Comparison of ENCODE assay signal across 1 cellular context in the genomic region with DNA sequence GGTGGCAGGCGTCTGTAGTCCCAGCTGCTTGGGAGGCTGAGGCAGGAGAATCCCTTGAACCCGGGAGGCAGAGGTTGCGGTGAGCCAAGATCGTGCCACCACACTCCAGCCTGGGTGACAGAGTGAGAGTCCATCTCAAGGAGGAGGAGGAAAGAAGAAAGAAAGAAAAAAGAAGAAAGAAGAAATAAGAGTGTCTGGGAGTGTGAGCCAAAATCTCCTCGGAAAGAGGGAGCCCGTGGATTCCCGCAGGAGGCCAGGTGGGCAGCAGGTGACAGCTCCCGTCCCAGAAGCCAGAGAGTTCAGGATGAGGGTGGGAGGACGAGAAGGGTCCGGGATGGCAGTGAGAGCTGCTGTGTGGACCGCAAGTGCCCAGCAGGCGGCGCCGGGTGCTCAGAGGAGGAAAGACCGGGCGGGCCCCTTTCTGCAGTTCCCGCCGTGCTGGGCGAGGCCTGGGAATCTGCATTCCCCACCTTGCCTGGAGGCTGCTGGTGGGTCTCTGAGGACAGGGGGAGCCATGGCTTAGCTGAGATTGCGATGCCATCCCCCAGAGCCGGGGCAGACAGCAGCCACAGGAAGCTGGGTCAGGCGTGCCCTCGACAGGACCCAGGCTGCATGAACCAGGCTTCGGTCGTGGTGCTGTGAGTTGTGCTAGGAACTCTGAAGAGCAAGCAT.
A peak's percentile ranks its signal among the peaks of the same experiment; 100 is the strongest.
TF ChIP-seq lines count a peak whose summit lies in the region.

No MANE protein-coding gene starts in this region.

TF ChIP-seq in HepG2, 621 proteins besides CTCF, POLR2A, EP300 and RAD21 (continued from another document and continues in another):
- TF ChIP-seq, protein P1, sequence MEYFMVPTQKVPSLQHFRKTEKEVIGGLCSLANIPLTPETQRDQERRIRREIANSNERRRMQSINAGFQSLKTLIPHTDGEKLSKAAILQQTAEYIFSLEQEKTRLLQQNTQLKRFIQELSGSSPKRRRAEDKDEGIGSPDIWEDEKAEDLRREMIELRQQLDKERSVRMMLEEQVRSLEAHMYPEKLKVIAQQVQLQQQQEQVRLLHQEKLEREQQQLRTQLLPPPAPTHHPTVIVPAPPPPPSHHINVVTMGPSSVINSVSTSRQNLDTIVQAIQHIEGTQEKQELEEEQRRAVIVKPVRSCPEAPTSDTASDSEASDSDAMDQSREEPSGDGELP (IDR thresholded peaks at IDR 0.05; ENCODE audit: borderline replicate concordance, low read depth) = no peak
- TF ChIP-seq ZNF775 (CRISPR knock-in tag; IDR thresholded peaks at IDR 0.05; ENCODE audit: borderline replicate concordance) (no peak), ZNF296 (CRISPR knock-in tag; conservative IDR thresholded peaks at IDR 0.05) (no peak), SRSF1 (optimal IDR thresholded peaks at IDR 0.05; ENCODE audit: low read depth, low read length) (peak; percentile 34), JARID2 (CRISPR knock-in tag; IDR thresholded peaks at IDR 0.05; ENCODE audit: insufficient replicate concordance) (no peak), ZBTB7A (CRISPR knock-in tag; IDR thresholded peaks at IDR 0.05) (no peak), MEIS2 (CRISPR knock-in tag; IDR thresholded peaks at IDR 0.05) (0 out of 2 replicates have a peak, but pooled peaks have one; percentile 31), TEAD3 (CRISPR knock-in tag; optimal IDR thresholded peaks at IDR 0.05; ENCODE audit: borderline replicate concordance) (peak; percentile 29), PAF1 (CRISPR knock-in tag; IDR thresholded peaks at IDR 0.05) (no peak), ZNF292 (CRISPR knock-in tag; IDR thresholded peaks at IDR 0.05; ENCODE audit: borderline replicate concordance, low read depth) (no peak), RXRB (CRISPR knock-in tag; IDR thresholded peaks at IDR 0.05; ENCODE audit: borderline replicate concordance) (no peak), RBFOX2 (IDR thresholded peaks at IDR 0.05; ENCODE audit: low read depth, low read length) (no peak), SMC3 (IDR thresholded peaks at IDR 0.05; ENCODE audit: low read length) (peak; percentile 38; the same call in 1 of the 2 replicates), SMYD3 (CRISPR knock-in tag; IDR thresholded peaks at IDR 0.05) (no peak), POGZ (CRISPR knock-in tag; IDR thresholded peaks at IDR 0.05) (no peak), YEATS4 (CRISPR knock-in tag; IDR thresholded peaks at IDR 0.05; ENCODE audit: borderline replicate concordance) (no peak), HOXA3 (CRISPR knock-in tag; IDR thresholded peaks at IDR 0.05) (0 out of 2 replicates have a peak, but pooled peaks have one; percentile 14), MEF2D (CRISPR knock-in tag; IDR thresholded peaks at IDR 0.05) (no peak), ZNF44 (CRISPR knock-in tag; IDR thresholded peaks at IDR 0.05) (no peak), ZNF713 (CRISPR knock-in tag; IDR thresholded peaks at IDR 0.05) (no peak), ZNF234 (CRISPR knock-in tag; conservative IDR thresholded peaks at IDR 0.05) (no peak), KDM4B (CRISPR knock-in tag; IDR thresholded peaks at IDR 0.05) (no peak), HCFC1 (IDR thresholded peaks at IDR 0.05; ENCODE audit: low read depth, low read length) (no peak), ZNF570 (CRISPR knock-in tag; IDR thresholded peaks at IDR 0.05; ENCODE audit: borderline replicate concordance) (no peak), YY1 (IDR thresholded peaks at IDR 0.05; ENCODE audit: insufficient read depth, insufficient replicate concordance, low read depth, low read length) (peak; percentile 65), ZNF766 (CRISPR knock-in tag; IDR thresholded peaks at IDR 0.05; ENCODE audit: borderline replicate concordance) (no peak), POLR2AphosphoS5 (IDR thresholded peaks at IDR 0.05; ENCODE audit: low read depth, low read length) (no peak), ZNF350 (CRISPR knock-in tag; IDR thresholded peaks at IDR 0.05; ENCODE audit: borderline replicate concordance, low read depth) (no peak), ZNF282 (IDR thresholded peaks at IDR 0.05; ENCODE audit: partially characterized antibody) (no peak), ASH2L (IDR thresholded peaks at IDR 0.05; ENCODE audit: insufficient read length, low read depth, low read length) (no peak), HNRNPL (IDR thresholded peaks at IDR 0.05; ENCODE audit: low read depth, low read length) (peak; percentile 67; the same call in 1 of the 2 replicates), ATF1 (CRISPR knock-in tag; IDR thresholded peaks at IDR 0.05) (no peak), NFE2 (CRISPR knock-in tag; IDR thresholded peaks at IDR 0.05) (no peak), ZNF557 (CRISPR knock-in tag; IDR thresholded peaks at IDR 0.05) (no peak), CCDC6 (CRISPR knock-in tag; IDR thresholded peaks at IDR 0.05) (peak; percentile 45; the same call in 1 of the 2 replicates), TOE1 (CRISPR knock-in tag; IDR thresholded peaks at IDR 0.05) (no peak), ERF (CRISPR knock-in tag; IDR thresholded peaks at IDR 0.05) (no peak), CREB1 (IDR thresholded peaks at IDR 0.05) (no peak), CREB1 (CRISPR knock-in tag; IDR thresholded peaks at IDR 0.05) (no peak), SIX1 (CRISPR knock-in tag; IDR thresholded peaks at IDR 0.05; ENCODE audit: borderline replicate concordance) (no peak), AGO1 (IDR thresholded peaks at IDR 0.05; ENCODE audit: low read depth, low read length, poor library complexity, severe bottlenecking) (no peak), ZKSCAN5 (CRISPR knock-in tag; IDR thresholded peaks at IDR 0.05) (no peak), AGO2 (optimal IDR thresholded peaks at IDR 0.05; ENCODE audit: low read depth, low read length) (no peak)
- TF ChIP-seq, protein P2, sequence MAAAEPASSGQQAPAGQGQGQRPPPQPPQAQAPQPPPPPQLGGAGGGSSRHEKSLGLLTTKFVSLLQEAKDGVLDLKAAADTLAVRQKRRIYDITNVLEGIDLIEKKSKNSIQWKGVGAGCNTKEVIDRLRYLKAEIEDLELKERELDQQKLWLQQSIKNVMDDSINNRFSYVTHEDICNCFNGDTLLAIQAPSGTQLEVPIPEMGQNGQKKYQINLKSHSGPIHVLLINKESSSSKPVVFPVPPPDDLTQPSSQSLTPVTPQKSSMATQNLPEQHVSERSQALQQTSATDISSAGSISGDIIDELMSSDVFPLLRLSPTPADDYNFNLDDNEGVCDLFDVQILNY (CRISPR knock-in tag; conservative IDR thresholded peaks at IDR 0.05) = peak; percentile 93
- TF ChIP-seq, protein P3, sequence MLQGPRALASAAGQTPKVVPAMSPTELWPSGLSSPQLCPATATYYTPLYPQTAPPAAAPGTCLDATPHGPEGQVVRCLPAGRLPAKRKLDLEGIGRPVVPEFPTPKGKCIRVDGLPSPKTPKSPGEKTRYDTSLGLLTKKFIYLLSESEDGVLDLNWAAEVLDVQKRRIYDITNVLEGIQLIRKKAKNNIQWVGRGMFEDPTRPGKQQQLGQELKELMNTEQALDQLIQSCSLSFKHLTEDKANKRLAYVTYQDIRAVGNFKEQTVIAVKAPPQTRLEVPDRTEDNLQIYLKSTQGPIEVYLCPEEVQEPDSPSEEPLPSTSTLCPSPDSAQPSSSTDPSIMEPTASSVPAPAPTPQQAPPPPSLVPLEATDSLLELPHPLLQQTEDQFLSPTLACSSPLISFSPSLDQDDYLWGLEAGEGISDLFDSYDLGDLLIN (CRISPR knock-in tag; IDR thresholded peaks at IDR 0.05; ENCODE audit: borderline replicate concordance) = no peak; the same call in 1 of the 2 replicates
- TF ChIP-seq, protein P4, sequence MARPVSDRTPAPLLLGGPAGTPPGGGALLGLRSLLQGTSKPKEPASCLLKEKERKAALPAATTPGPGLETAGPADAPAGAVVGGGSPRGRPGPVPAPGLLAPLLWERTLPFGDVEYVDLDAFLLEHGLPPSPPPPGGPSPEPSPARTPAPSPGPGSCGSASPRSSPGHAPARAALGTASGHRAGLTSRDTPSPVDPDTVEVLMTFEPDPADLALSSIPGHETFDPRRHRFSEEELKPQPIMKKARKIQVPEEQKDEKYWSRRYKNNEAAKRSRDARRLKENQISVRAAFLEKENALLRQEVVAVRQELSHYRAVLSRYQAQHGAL (CRISPR knock-in tag; IDR thresholded peaks at IDR 0.05; ENCODE audit: not compliant biosample characterization) = no peak
- TF ChIP-seq, protein P5, sequence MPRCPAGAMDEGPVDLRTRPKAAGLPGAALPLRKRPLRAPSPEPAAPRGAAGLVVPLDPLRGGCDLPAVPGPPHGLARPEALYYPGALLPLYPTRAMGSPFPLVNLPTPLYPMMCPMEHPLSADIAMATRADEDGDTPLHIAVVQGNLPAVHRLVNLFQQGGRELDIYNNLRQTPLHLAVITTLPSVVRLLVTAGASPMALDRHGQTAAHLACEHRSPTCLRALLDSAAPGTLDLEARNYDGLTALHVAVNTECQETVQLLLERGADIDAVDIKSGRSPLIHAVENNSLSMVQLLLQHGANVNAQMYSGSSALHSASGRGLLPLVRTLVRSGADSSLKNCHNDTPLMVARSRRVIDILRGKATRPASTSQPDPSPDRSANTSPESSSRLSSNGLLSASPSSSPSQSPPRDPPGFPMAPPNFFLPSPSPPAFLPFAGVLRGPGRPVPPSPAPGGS (CRISPR knock-in tag; IDR thresholded peaks at IDR 0.05) = no peak
- TF ChIP-seq, protein P6, sequence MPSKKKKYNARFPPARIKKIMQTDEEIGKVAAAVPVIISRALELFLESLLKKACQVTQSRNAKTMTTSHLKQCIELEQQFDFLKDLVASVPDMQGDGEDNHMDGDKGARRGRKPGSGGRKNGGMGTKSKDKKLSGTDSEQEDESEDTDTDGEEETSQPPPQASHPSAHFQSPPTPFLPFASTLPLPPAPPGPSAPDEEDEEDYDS (CRISPR knock-in tag; IDR thresholded peaks at IDR 0.05) = no peak
- TF ChIP-seq, protein P7, sequence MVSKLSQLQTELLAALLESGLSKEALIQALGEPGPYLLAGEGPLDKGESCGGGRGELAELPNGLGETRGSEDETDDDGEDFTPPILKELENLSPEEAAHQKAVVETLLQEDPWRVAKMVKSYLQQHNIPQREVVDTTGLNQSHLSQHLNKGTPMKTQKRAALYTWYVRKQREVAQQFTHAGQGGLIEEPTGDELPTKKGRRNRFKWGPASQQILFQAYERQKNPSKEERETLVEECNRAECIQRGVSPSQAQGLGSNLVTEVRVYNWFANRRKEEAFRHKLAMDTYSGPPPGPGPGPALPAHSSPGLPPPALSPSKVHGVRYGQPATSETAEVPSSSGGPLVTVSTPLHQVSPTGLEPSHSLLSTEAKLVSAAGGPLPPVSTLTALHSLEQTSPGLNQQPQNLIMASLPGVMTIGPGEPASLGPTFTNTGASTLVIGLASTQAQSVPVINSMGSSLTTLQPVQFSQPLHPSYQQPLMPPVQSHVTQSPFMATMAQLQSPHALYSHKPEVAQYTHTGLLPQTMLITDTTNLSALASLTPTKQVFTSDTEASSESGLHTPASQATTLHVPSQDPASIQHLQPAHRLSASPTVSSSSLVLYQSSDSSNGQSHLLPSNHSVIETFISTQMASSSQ (IDR thresholded peaks at IDR 0.05; ENCODE audit: low read depth) = no peak
- TF ChIP-seq, protein P7 (CRISPR knock-in tag; IDR thresholded peaks at IDR 0.05; ENCODE audit: borderline replicate concordance) = no peak
- TF ChIP-seq, protein P8, sequence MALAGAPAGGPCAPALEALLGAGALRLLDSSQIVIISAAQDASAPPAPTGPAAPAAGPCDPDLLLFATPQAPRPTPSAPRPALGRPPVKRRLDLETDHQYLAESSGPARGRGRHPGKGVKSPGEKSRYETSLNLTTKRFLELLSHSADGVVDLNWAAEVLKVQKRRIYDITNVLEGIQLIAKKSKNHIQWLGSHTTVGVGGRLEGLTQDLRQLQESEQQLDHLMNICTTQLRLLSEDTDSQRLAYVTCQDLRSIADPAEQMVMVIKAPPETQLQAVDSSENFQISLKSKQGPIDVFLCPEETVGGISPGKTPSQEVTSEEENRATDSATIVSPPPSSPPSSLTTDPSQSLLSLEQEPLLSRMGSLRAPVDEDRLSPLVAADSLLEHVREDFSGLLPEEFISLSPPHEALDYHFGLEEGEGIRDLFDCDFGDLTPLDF (CRISPR knock-in tag; IDR thresholded peaks at IDR 0.05) = peak; percentile 59; the same call in 1 of the 2 replicates
